31 cellular contexts compared by ENCODE assay signal in genomic region chr11:98185245-98185644, GRCh38.
"Had no signal": no experiment of that assay in that cellular context is flagged by ENCODE, and none has a peak within 500 bp of the region (broad histone marks: within the 10 kb centered on the region; RNA-seq: fewer than 3 reads in every experiment).

No MANE protein-coding gene starts in this region.

- H3K4me1 ChIP-seq: body of pancreas, esophagus muscularis mucosa, foreskin keratinocyte, gastrocnemius medialis had no signal

- H3K36me3 ChIP-seq: esophagus muscularis mucosa, gastrocnemius medialis, WERI-Rb-1 had no signal

- DNase-seq: activated B cell treated with CpG ODN at 0.5 μM for 24 hours; activated CD4-positive, alpha-beta T cell treated with anti-CD3 and anti-CD28 coated beads for 48 hours; activated CD4-positive, alpha-beta T cell treated with anti-CD3 and anti-CD28 coated beads, Interleukin-2, amount 50 U/mL, for 1 hour; activated CD4-positive, alpha-beta T cell treated with anti-CD3 and anti-CD28 coated beads, Interleukin-2, amount 50 U/mL, for 48 hours; activated CD8-positive, alpha-beta memory T cell treated with anti-CD3 and anti-CD28 coated beads for 24 hours; activated CD8-positive, alpha-beta T cell treated with anti-CD3 and anti-CD28 coated beads for 36 hours; activated effector memory CD4-positive, alpha-beta T cell treated with anti-CD3 and anti-CD28 coated beads, Interleukin-2, amount 50 U/mL, for 16 hours; activated naive CD4-positive, alpha-beta T cell treated with anti-CD3 and anti-CD28 coated beads, Interleukin-2, amount 50 U/mL, for 16 hours; activated naive CD4-positive, alpha-beta T cell treated with Interleukin-2 at 50 U/mL for 16 hours; activated T-cell treated with anti-CD3 and anti-CD28 coated beads, Interleukin-2, amount 50 U/mL, for 48 hours; amniotic stem cell; anterior cingulate cortex; body of pancreas; caudate nucleus; cortex of kidney; dermis blood vessel endothelial cell; effector CD4-positive, alpha-beta T cell; effector memory CD8-positive, alpha-beta T cell; foreskin keratinocyte; gastrocnemius medialis; glutamatergic neuron; T-helper 1 cell; T-helper 17 cell; T1000; WERI-Rb-1 had no signal

- H3K27ac Mint-ChIP-seq: activated B cell treated with CpG ODN at 0.5 μM for 24 hours; activated CD8-positive, alpha-beta T cell treated with anti-CD3 and anti-CD28 coated beads for 36 hours; activated naive CD8-positive, alpha-beta T cell; activated T-helper 1 cell treated with anti-CD3 and anti-CD28 coated beads, Interleukin-12 subunit alpha, Interleukin-12 subunit beta, Interleukin-2, Interleukin-4 antibody, amounts not matched to agents 30 ng/mL and 10 ng/mL and 1 ng/mL, durations not matched to agents 14 hours and 24 hours and 36 hours; activated T-helper 2 cell treated with anti-CD3 and anti-CD28 coated beads, Interferon-gamma antibody, Interleukin-2, Interleukin-4, amounts not matched to agents 10 μg/mL and 5 μg/mL and 100 μg/mL, durations not matched to agents 14 hours and 24 hours and 36 hours; effector memory CD8-positive, alpha-beta T cell; T-helper 17 cell; T-helper 2 cell treated with Interferon-gamma antibody and Interleukin-4, amounts not matched to agents 5 μg/mL and 100 μg/mL, for 36 hours had no signal

- H3K27me3 Mint-ChIP-seq: activated B cell treated with CpG ODN at 0.5 μM for 24 hours; activated CD8-positive, alpha-beta T cell treated with anti-CD3 and anti-CD28 coated beads for 36 hours; activated naive CD8-positive, alpha-beta T cell; effector memory CD8-positive, alpha-beta T cell; T-helper 17 cell had no signal

- H3K36me3 Mint-ChIP-seq: activated naive CD8-positive, alpha-beta T cell had no signal

- H3K27ac ChIP-seq: body of pancreas, esophagus muscularis mucosa, foreskin keratinocyte, gastrocnemius medialis, WERI-Rb-1 had no signal

- H3K27me3 ChIP-seq: body of pancreas, esophagus muscularis mucosa, foreskin keratinocyte, gastrocnemius medialis had no signal

- H3K4me3 ChIP-seq: body of pancreas, esophagus muscularis mucosa, gastrocnemius medialis had no signal

- H3K9me3 ChIP-seq: body of pancreas, gastrocnemius medialis had no signal

- H3K4me3 Mint-ChIP-seq: activated B cell treated with CpG ODN at 0.5 μM for 24 hours; activated CD8-positive, alpha-beta T cell treated with anti-CD3 and anti-CD28 coated beads for 36 hours; activated naive CD8-positive, alpha-beta T cell; activated T-helper 1 cell treated with anti-CD3 and anti-CD28 coated beads, Interleukin-12 subunit alpha, Interleukin-12 subunit beta, Interleukin-2, Interleukin-4 antibody, amounts not matched to agents 30 ng/mL and 10 ng/mL and 1 ng/mL, durations not matched to agents 14 hours and 24 hours and 36 hours; effector memory CD8-positive, alpha-beta T cell; T-helper 17 cell; T-helper 2 cell treated with Interferon-gamma antibody and Interleukin-4, amounts not matched to agents 5 μg/mL and 100 μg/mL, for 36 hours had no signal

- ATAC-seq: activated CD4-positive, CD25-positive, alpha-beta regulatory T cell treated with anti-CD3 and anti-CD28 coated beads, Interleukin-2, amount 50 U/mL, for 24 hours; activated CD8-positive, alpha-beta T cell treated with anti-CD3 and anti-CD28 coated beads for 36 hours; body of pancreas; effector memory CD8-positive, alpha-beta T cell; foreskin keratinocyte; gastrocnemius medialis; T-helper 17 cell had no signal

- H3K4me1 Mint-ChIP-seq: activated B cell treated with CpG ODN at 0.5 μM for 24 hours, T-helper 17 cell had no signal
